Comparison of ENCODE assay signal across 8 cellular contexts in genomic region chr11:65884716-65885092, GRCh38. TPM values are rescaled to one million over a fixed set of nuclear protein-coding genes. Genes with fewer than 3 reads are reported as not detected.
DNase-seq lines count a peak whose midpoint lies in the region; ATAC-seq and TF ChIP-seq lines count a peak whose summit lies in the region.

No MANE protein-coding gene starts in this region.

- POLR2A ChIA-PET in BJ (lab: Charles Lee), result interaction anchor here (0.6 kb wide), 1 partner anchor 379 kb away, joined by 3 read pairs; no protein-coding TSS in a partner anchor
- POLR2A ChIA-PET in HEK293 (lab: Yijun Ruan, JAX), result interaction anchor here (0.6 to 2.3 kb wide), 12 partner anchors 11 to 252 kb away, joined by 3 to 13 read pairs (median 6); partner anchors contain the start of genes CFL1, KAT5, MUS81 and RNASEH2C

- no peak for DNase-seq in BJ (ENCODE audit: low read depth)
- DNase-seq in NCI-H748 treated with DMSO at 0.1 percent for 48 hours (lab: John Stamatoyannopoulos, UW), result peak; percentile 48
- DNase-seq in activated CD4-positive, alpha-beta T cell treated with anti-CD3 and anti-CD28 coated beads, Interleukin-2, amount 50 U/mL, for 48 hours, result peak; percentile 84 to 86
- peak; percentile 80 for DNase-seq in effector CD4-positive, alpha-beta T cell
- peak; percentile 86 for DNase-seq in medulla oblongata (ENCODE audit: extremely low spot score)
- DNase-seq in stimulated activated CD8-positive, alpha-beta memory T cell treated with anti-CD3 and anti-CD28 coated beads, Interleukin-2, amount 100 ng/mL, for 48 hours (ENCODE audit: low read depth in 2 of 2), result peak; percentile 71 to 73

- TF ChIP-seq CTCF in BJ (IDR thresholded peaks at IDR 0.05; ENCODE audit: insufficient read depth, low read depth, low read length) (peak; percentile 100), HEK293 (tag by site-specific recombination; IDR thresholded peaks at IDR 0.05) (peak; percentile 98)

- H3K27me3 ChIP-seq in BJ (ENCODE audit: control insufficient read depth, insufficient read depth, low read length), result no peaks in the 10 kb centered on the region

- H3K9me3 ChIP-seq in HEK293 (ENCODE audit: control insufficient read depth, insufficient read depth, low read depth, low read length), result no peaks in the 10 kb centered on the region

- no peaks in the 10 kb centered on the region for H3K4me1 ChIP-seq in HEK293 (ENCODE audit: control insufficient read depth, insufficient read depth, low read length)

- CTCF ChIA-PET in BJ (lab: Yijun Ruan, JAX) (interaction anchor here (0.6 to 11.7 kb wide), 35 partner anchors 8 to 514 kb away, joined by 3 to 130 read pairs (median 6); partner anchors contain the start of genes C11orf68, CST6, EFEMP2 and FOSL1), HEK293 (lab: Yijun Ruan, JAX) (interaction anchor here (0.5 to 9.5 kb wide), 54 partner anchors 7 to 280 kb away, joined by 3 to 189 read pairs (median 5); partner anchors contain the start of genes CFL1, FOSL1, KAT5 and MUS81)

- no peak overlapping the region for H3K4me3 ChIP-seq in BJ (ENCODE audit: low read depth, low read length)
- H3K4me3 ChIP-seq in HEK293 (ENCODE audit: low read depth, low read length), result no peak overlapping the region

- H3K36me3 ChIP-seq in BJ (ENCODE audit: control insufficient read depth, insufficient read depth, low read length), result peaks cover 26% of the 10 kb centered on the region
- peaks cover 0 to 53% of the 10 kb centered on the region in 2 experiments; a peak in 2 of 3 replicates for H3K36me3 ChIP-seq in HEK293 (ENCODE audit: control insufficient read depth in 2 of 2, insufficient read depth in 1 of 2, low read length in 2 of 2)

- H3K27ac ChIP-seq in HEK293 (ENCODE audit: extremely low read depth, low read depth, low read length), result no peak overlapping the region

- no peak for ATAC-seq in HG02981 (IDR thresholded peaks at IDR 0.05; ENCODE audit: unreplicated experiment)

TF ChIP-seq in HEK293, 187 proteins besides CTCF, POLR2A, EP300 and RAD21 (continues in another document):
- TF ChIP-seq HIC1 (tag by site-specific recombination; IDR thresholded peaks at IDR 0.05), result peak; percentile 98
- TF ChIP-seq INSM2 (tag by site-specific recombination; IDR thresholded peaks at IDR 0.05), result no peak
- no peak for TF ChIP-seq REPIN1 (tag by site-specific recombination; IDR thresholded peaks at IDR 0.05; ENCODE audit: low read depth)
- no peak for TF ChIP-seq ZNF140 (tag by site-specific recombination; IDR thresholded peaks at IDR 0.05)
- TF ChIP-seq ZSCAN23 (tag by site-specific recombination; IDR thresholded peaks at IDR 0.05), result no peak
- TF ChIP-seq OVOL3 (tag by site-specific recombination; IDR thresholded peaks at IDR 0.05), result no peak
- 0 out of 2 replicates have a peak, but pooled peaks have one; percentile 22 for TF ChIP-seq KLF17 (tag by site-specific recombination; IDR thresholded peaks at IDR 0.05)
- TF ChIP-seq ZSCAN30 (tag by site-specific recombination; IDR thresholded peaks at IDR 0.05), result peak; percentile 69; the same call in 1 of the 2 replicates
- no peak for TF ChIP-seq ZSCAN4 (tag by site-specific recombination; IDR thresholded peaks at IDR 0.05)
- TF ChIP-seq ZBTB26 (tag by site-specific recombination; optimal IDR thresholded peaks at IDR 0.05), result no peak
- TF ChIP-seq ZNF501 (tag by site-specific recombination; IDR thresholded peaks at IDR 0.05), result 0 out of 2 replicates have a peak, but pooled peaks have one; percentile 28
- no peak for TF ChIP-seq EGR2 (tag by site-specific recombination; IDR thresholded peaks at IDR 0.05; ENCODE audit: low read depth)
- no peak for TF ChIP-seq HOXC10 (CRISPR knock-in tag; IDR thresholded peaks at IDR 0.05)
- no peak for TF ChIP-seq ZFP37 (tag by site-specific recombination; IDR thresholded peaks at IDR 0.05)
- TF ChIP-seq ZNF639 (tag by site-specific recombination; IDR thresholded peaks at IDR 0.05), result no peak
- TF ChIP-seq ZBTB48 (tag by site-specific recombination; IDR thresholded peaks at IDR 0.05), result 0 out of 2 replicates have a peak, but pooled peaks have one; percentile 15
- TF ChIP-seq ZBTB8A (tag by site-specific recombination; IDR thresholded peaks at IDR 0.05), result no peak
- TF ChIP-seq ZNF654 (tag by site-specific recombination; IDR thresholded peaks at IDR 0.05; ENCODE audit: low read depth), result peak; percentile 69
- peak; percentile 61 for TF ChIP-seq ZNF341 (tag by site-specific recombination; IDR thresholded peaks at IDR 0.05; ENCODE audit: low read depth)

RNA-seq across cellular contexts. Expression of gene FIBP, which starts 3.6 kb away (rescaled TPM):
- 136 and 199 TPM in 2 replicates for polyA plus RNA-seq in BJ (2011; rRNA removed)
- polyA minus RNA-seq in BJ (2011; rRNA and poly(A)+ RNA removed), result 99.3 and 128 TPM in 2 replicates

RNA-seq across cellular contexts. Expression of gene CTSW, which starts 5.1 kb away (rescaled TPM):
- 0.15 and 0.21 TPM in 2 replicates for polyA plus RNA-seq in BJ (2011; rRNA removed)
- not detected in 2 replicates for polyA minus RNA-seq in BJ (2011; rRNA and poly(A)+ RNA removed)

RNA-seq across cellular contexts. Expression of gene CCDC85B, which starts 5.8 kb away (rescaled TPM):
- 23.7 and 33.4 TPM in 2 replicates for polyA plus RNA-seq in BJ (2011; rRNA removed)
- polyA minus RNA-seq in BJ (2011; rRNA and poly(A)+ RNA removed), result 2.7 and 3.3 TPM in 2 replicates

RNA-seq across cellular contexts. Expression of gene EFEMP2, which starts 12.1 kb away (rescaled TPM):
- polyA plus RNA-seq in BJ (2011; rRNA removed), result 258 and 497 TPM in 2 replicates
- 129 and 140 TPM in 2 replicates for polyA minus RNA-seq in BJ (2011; rRNA and poly(A)+ RNA removed)

RNA-seq across cellular contexts. Expression of gene FOSL1, which starts 15.5 kb away (rescaled TPM):
- 8.2 and 10.3 TPM in 2 replicates for polyA plus RNA-seq in BJ (2011; rRNA removed)
- 9.4 and 15.9 TPM in 2 replicates for polyA minus RNA-seq in BJ (2011; rRNA and poly(A)+ RNA removed)
